In genomic region chr20:60101894-60102281, GRCh38 we compare ENCODE assay signal across 17 cellular contexts.
DNase-seq lines count a peak whose midpoint lies in the region; ATAC-seq, FAIRE-seq and TF ChIP-seq lines count a peak whose summit lies in the region.
"Had no signal": no experiment of that assay in that cellular context is flagged by ENCODE, and none has a peak within 500 bp of the region (broad histone marks: within the 10 kb centered on the region; RNA-seq: fewer than 3 reads in every experiment).

No MANE protein-coding gene starts in this region.

- H3K27ac ChIP-seq in DND-41 (ENCODE audit: low read length) (peak overlapping the region; percentile 34), MM.1S (ENCODE audit: low read length) (peak overlapping the region; percentile 90; the same call in 1 of the 2 replicates), HepG2 (ENCODE audit: extremely low read length, insufficient read depth, low read length) (no peak overlapping the region), spleen (peak overlapping the region in 5 of 8 donors; percentile 58 to 83 (median 75))

- H3K9me3 Mint-ChIP-seq in stimulated activated memory B cell treated with anti-CD40 and anti-IgM and Interleukin-4, amounts not matched to agents 10 μg/mL and 1 μg/mL and 100 μg/mL, for 72 hours, result peaks cover 7% of the 10 kb centered on the region

- H4K20me1 ChIP-seq in DND-41 (ENCODE audit: insufficient read depth, low read length), result peaks cover 51% of the 10 kb centered on the region; the same call in 1 of the 2 replicates
- H4K20me1 ChIP-seq in MM.1S (ENCODE audit: insufficient read depth, low read length), result no peaks in the 10 kb centered on the region
- H4K20me1 ChIP-seq in HepG2 (ENCODE audit: insufficient read depth, low read length), result no peaks in the 10 kb centered on the region

- H3K4me1 Mint-ChIP-seq in stimulated activated memory B cell treated with anti-CD40 and anti-IgM and Interleukin-4, amounts not matched to agents 10 μg/mL and 1 μg/mL and 100 μg/mL, for 72 hours, result no peaks in the 10 kb centered on the region

- TF ChIP-seq CTCF in DND-41 (IDR thresholded peaks at IDR 0.05; ENCODE audit: borderline replicate concordance, extremely low read depth, low read length, poor library complexity, severe bottlenecking) (no peak), MM.1S (IDR thresholded peaks at IDR 0.05; ENCODE audit: low read length) (no peak), HepG2 (CRISPR knock-in tag; IDR thresholded peaks at IDR 0.05) (no peak), spleen (IDR thresholded peaks at IDR 0.05 in 8 of 11, conservative IDR thresholded peaks at IDR 0.05 in 3 of 11) (no peak)

- no peak overlapping the region for H3K4me3 Mint-ChIP-seq in stimulated activated memory B cell treated with anti-CD40 and anti-IgM and Interleukin-4, amounts not matched to agents 10 μg/mL and 1 μg/mL and 100 μg/mL, for 72 hours
- H3K4me3 Mint-ChIP-seq: CD8-positive, alpha-beta T cell had no signal

- TF ChIP-seq POLR2A in HepG2 (IDR thresholded peaks at IDR 0.05; ENCODE audit: insufficient read depth in 1 of 2, low read depth in 2 of 2, low read length in 2 of 2) (no peak), spleen (IDR thresholded peaks at IDR 0.05) (no peak)

- H3K4me2 ChIP-seq in DND-41 (ENCODE audit: insufficient read depth, low read length) (no peak overlapping the region), MM.1S (ENCODE audit: low read depth, low read length) (peak overlapping the region; percentile 79), HepG2 (ENCODE audit: low read depth, low read length) (no peak overlapping the region)
- H3K4me2 ChIP-seq: SK-N-SH had no signal

- no peak overlapping the region for H3K27ac Mint-ChIP-seq in stimulated activated memory B cell treated with anti-CD40 and anti-IgM and Interleukin-4, amounts not matched to agents 10 μg/mL and 1 μg/mL and 100 μg/mL, for 72 hours
- H3K27ac Mint-ChIP-seq: CD8-positive, alpha-beta T cell had no signal

- FAIRE-seq in HepG2 (lab: Jason Lieb, UNC), result no peak
- FAIRE-seq: D721Med had no signal

- POLR2A ChIA-PET in HepG2 (lab: Yijun Ruan, JAX), result no interaction called here

- no peak for TF ChIP-seq RAD21 in HepG2 (CRISPR knock-in tag; IDR thresholded peaks at IDR 0.05)

- H3K4me3 ChIP-seq in DND-41 (ENCODE audit: low read depth in 1 of 2, low read length in 2 of 2) (no peak overlapping the region), MM.1S (ENCODE audit: low read length) (no peak overlapping the region), HepG2 (replicated peaks in 1 of 3; ENCODE audit: insufficient read depth in 1 of 3, low read depth in 2 of 3, low read length in 3 of 3) (no peak overlapping the region), spleen (peak overlapping the region in 1 of 8 donors; percentile 36)

- in situ Hi-C loops in HepG2 (cut with HindIII; ENCODE audit: extremely low pct_ligation_motif_present, low pct_unique_long_range_greater_than_20kb), result no loop called here

- ATAC-seq in DND-41 (ENCODE audit: insufficient read depth, low read depth) (no peak), HepG2 (peak; percentile 27; the same call in 2 of the 3 replicates), GM18498 (IDR thresholded peaks at IDR 0.05; ENCODE audit: unreplicated experiment) (no peak), HG03025 (IDR thresholded peaks at IDR 0.05; ENCODE audit: low FRiP score, unreplicated experiment) (no peak)
- no peak for ATAC-seq in stimulated activated memory B cell treated with anti-CD40 and anti-IgM and Interleukin-4, amounts not matched to agents 10 μg/mL and 1 μg/mL and 100 μg/mL, for 72 hours
- ATAC-seq: CD8-positive, alpha-beta T cell had no signal

- no peaks in the 10 kb centered on the region for H3K36me3 Mint-ChIP-seq in stimulated activated memory B cell treated with anti-CD40 and anti-IgM and Interleukin-4, amounts not matched to agents 10 μg/mL and 1 μg/mL and 100 μg/mL, for 72 hours
- H3K36me3 Mint-ChIP-seq: CD8-positive, alpha-beta T cell had no signal

- BruUV-seq in HepG2 (replicated peaks; lab: Mats Ljungman, UMichigan), result no TSS peak

- H3K9me2 ChIP-seq in MM.1S (replicated peaks; ENCODE audit: insufficient read depth, low read length), result no peaks in the 10 kb centered on the region
- H3K9me2 ChIP-seq: SK-N-SH had no signal

- peaks cover 12% of the 10 kb centered on the region for H3K27me3 Mint-ChIP-seq in stimulated activated memory B cell treated with anti-CD40 and anti-IgM and Interleukin-4, amounts not matched to agents 10 μg/mL and 1 μg/mL and 100 μg/mL, for 72 hours

- no peak for DNase-seq in DND-41
- no peak for DNase-seq in MM.1S
- DNase-seq in HepG2 (ENCODE audit: low spot score), result no peak
- no peak for DNase-seq in spleen
- DNase-seq: AML-193; CD8-positive, alpha-beta T cell; H7; IMR-90; NCI-H146; NCI-H2081 treated with DMSO at 0.1 percent for 48 hours; NCI-H524; OCI-M1; SK-N-SH had no signal

- H3K27me3 ChIP-seq in DND-41 (ENCODE audit: insufficient read depth, low read length, poor library complexity) (no peaks in the 10 kb centered on the region), MM.1S (replicated peaks; ENCODE audit: insufficient read depth, low read length) (no peaks in the 10 kb centered on the region), HepG2 (ENCODE audit: control insufficient read depth in 1 of 2, insufficient read depth in 2 of 2, low read length in 2 of 2) (peaks cover 0 to 7% of the 10 kb centered on the region in 2 experiments; a peak in 1 of 5 replicates), spleen (replicated peaks in 1 of 7) (peaks cover 0 to 5% (median 0%) of the 10 kb centered on the region in 7 donors)

- H3K9ac ChIP-seq in DND-41 (ENCODE audit: low read depth, low read length) (no peak overlapping the region), MM.1S (ENCODE audit: low read length) (no peak overlapping the region), HepG2 (ENCODE audit: insufficient read depth, low read depth, low read length) (no peak overlapping the region)
- H3K9ac ChIP-seq: SK-N-SH had no signal

- no peak for TF ChIP-seq EP300 in HepG2 (IDR thresholded peaks at IDR 0.05; ENCODE audit: low read depth in 2 of 2, low read length in 2 of 2)
- TF ChIP-seq EP300 in HepG2 (CRISPR knock-in tag; IDR thresholded peaks at IDR 0.05; ENCODE audit: borderline replicate concordance), result no peak

- no peaks in the 10 kb centered on the region for H3K9me3 ChIP-seq in DND-41 (ENCODE audit: insufficient read depth, low read length, severe bottlenecking)
- H3K9me3 ChIP-seq in MM.1S (replicated peaks; ENCODE audit: insufficient read depth, low read length), result no peaks in the 10 kb centered on the region
- H3K9me3 ChIP-seq in HepG2 (ENCODE audit: low read length), result no peaks in the 10 kb centered on the region
- peaks cover 0 to 3% (median 0%) of the 10 kb centered on the region in 8 donors for H3K9me3 ChIP-seq in spleen
- H3K9me3 ChIP-seq: SK-N-SH had no signal

- H3K79me2 ChIP-seq in DND-41 (ENCODE audit: insufficient read depth, low read length) (peaks cover 56% of the 10 kb centered on the region), MM.1S (ENCODE audit: low read length) (no peaks in the 10 kb centered on the region), HepG2 (ENCODE audit: insufficient read depth, low read length) (no peaks in the 10 kb centered on the region)

- intact Hi-C loops in HepG2 (cut with micrococcal nuclease; ENCODE audit: unreplicated experiment) (no loop called here), spleen (cut with DNase I; ENCODE audit: low total_unique reads) (no loop called here)

- peaks cover 30% of the 10 kb centered on the region for H3K4me1 ChIP-seq in DND-41 (ENCODE audit: insufficient read depth, low read length)
- peaks cover 46% of the 10 kb centered on the region for H3K4me1 ChIP-seq in MM.1S (ENCODE audit: low read length)
- no peaks in the 10 kb centered on the region for H3K4me1 ChIP-seq in HepG2 (ENCODE audit: insufficient read depth, low read length)
- H3K4me1 ChIP-seq in spleen, result peaks cover 0 to 34% (median 8%) of the 10 kb centered on the region in 6 donors

- H2AFZ ChIP-seq in DND-41 (ENCODE audit: low read depth, low read length) (no peak overlapping the region), MM.1S (ENCODE audit: low read length) (no peak overlapping the region), HepG2 (ENCODE audit: low read length) (no peak overlapping the region)

- peaks cover 72% of the 10 kb centered on the region for H3K36me3 ChIP-seq in DND-41 (ENCODE audit: insufficient read depth, low read length)
- H3K36me3 ChIP-seq in MM.1S (replicated peaks; ENCODE audit: insufficient read depth, low read length), result no peaks in the 10 kb centered on the region
- no peaks in the 10 kb centered on the region for H3K36me3 ChIP-seq in HepG2 (replicated peaks in 1 of 2; ENCODE audit: control insufficient read depth in 1 of 2, insufficient read depth in 2 of 2, low read length in 2 of 2)
- H3K36me3 ChIP-seq in spleen, result no peaks in the 10 kb centered on the region

- 12% methylated on average over 9 of the region's 9 CpGs for WGBS in HepG2 (ENCODE audit: low lambda C conversion rate)
- WGBS in spleen, 5 donors, result 78 to 88% (median 83%) methylated on average over 9 of the region's 9 CpGs

- H3F3A ChIP-seq in MM.1S (ENCODE audit: insufficient read depth, low read length), result peaks cover 28% of the 10 kb centered on the region; the same call in 1 of the 2 replicates

- CTCF ChIA-PET in HepG2 (lab: Yijun Ruan, JAX; ENCODE audit: low intra/inter-chr PET ratio, low total read pairs), result no interaction called here

TF ChIP-seq in HepG2, 621 proteins besides CTCF, POLR2A, EP300 and RAD21:
- no peak for TF ChIP-seq ZNF256 (CRISPR knock-in tag; conservative IDR thresholded peaks at IDR 0.05)
- TF ChIP-seq ZFP36 (IDR thresholded peaks at IDR 0.05; ENCODE audit: borderline replicate concordance, low read depth, low read length, partially characterized antibody), result no peak
- no peak for TF ChIP-seq SAP130 (CRISPR knock-in tag; IDR thresholded peaks at IDR 0.05; ENCODE audit: low read depth)
- no peak for TF ChIP-seq ZNF510 (CRISPR knock-in tag; IDR thresholded peaks at IDR 0.05; ENCODE audit: low read depth)
